Comparison of ENCODE assay signal across 9 cellular contexts in genomic region chr1:155064109-155064812, GRCh38. TPM values are rescaled to one million over a fixed set of nuclear protein-coding genes. Genes with fewer than 3 reads are reported as not detected.
DNase-seq lines count a peak whose midpoint lies in the region; ATAC-seq and TF ChIP-seq lines count a peak whose summit lies in the region.
"Had no signal": no experiment of that assay in that cellular context is flagged by ENCODE, and none has a peak within 500 bp of the region (broad histone marks: within the 10 kb centered on the region; RNA-seq: fewer than 3 reads in every experiment).

No MANE protein-coding gene starts in this region.

- H3K27me3 Mint-ChIP-seq in T-cell = no peaks in the 10 kb centered on the region

- H3K4me3 Mint-ChIP-seq in T-cell = peak overlapping the region; percentile 83 to 86 (median 84)

- peak overlapping the region; percentile 36 to 54 for H3K27ac Mint-ChIP-seq in T-cell

- TF ChIP-seq CTCF in fibroblast of pulmonary artery (IDR thresholded peaks at IDR 0.05; ENCODE audit: low read length, missing control alignments) (no peak), omental fat pad (IDR thresholded peaks at IDR 0.05) (no peak)

- peak overlapping the region; percentile 89 for H3K4me3 ChIP-seq in fibroblast of pulmonary artery (replicated peaks; ENCODE audit: low read depth, low read length)

- POLR2A ChIA-PET in T-cell (lab: Charles Lee) = interaction anchor here in 1 of 2 donors (0.6 kb wide), 1 partner anchor 505 kb away, joined by 4 read pairs; no protein-coding TSS in a partner anchor

- peak; percentile 8 for ATAC-seq in HG03432 (IDR thresholded peaks at IDR 0.05; ENCODE audit: unreplicated experiment)
- peak in 3 of 4 experiments; percentile 2 to 15 (median 3) for ATAC-seq in T-cell (replicated peaks in 1 of 4)
- ATAC-seq in omental fat pad (ENCODE audit: low FRiP score) = peak; percentile 22

- no peaks in the 10 kb centered on the region for H3K9me3 Mint-ChIP-seq in T-cell

- H3K4me1 Mint-ChIP-seq in T-cell = peaks cover 26 to 43% (median 41%) of the 10 kb centered on the region in 3 donors

- H3K36me3 Mint-ChIP-seq in T-cell = peaks cover 11% of the 10 kb centered on the region

- CTCF ChIA-PET in T-cell (lab: Charles Lee) = interaction anchor here in 1 of 2 donors (0.6 to 9.5 kb wide), 2 partner anchors 14 to 21 kb away, joined by 3 to 57 read pairs; no protein-coding TSS in a partner anchor

- DNase-seq in EL = peak; percentile 27
- peak in 3 of 34 experiments; percentile 22 to 27 (median 27) for DNase-seq in T-cell
- DNase-seq in fibroblast of pulmonary artery (ENCODE audit: low read depth) = no peak
- DNase-seq in omental fat pad (ENCODE audit: low spot score) = no peak
- DNase-seq in HCEC 1CT = no peak
- DNase-seq in HPDE6-E6E7 (ENCODE audit: extremely low spot score) = no peak
- DNase-seq in germinal center (ENCODE audit: low spot score) = no peak

RNA-seq across cellular contexts. Expression of gene EFNA4, which starts 0.7 kb away (rescaled TPM):
- total RNA-seq in T-cell = 1 to 10 TPM; 3.1 to 7.8 (median 6.6) TPM
- total RNA-seq in omental fat pad = 1 to 10 TPM; 1.7 to 5.0 (median 4.4) TPM

RNA-seq across cellular contexts. Expression of gene ADAM15, which starts 13.1 kb away (rescaled TPM):
- 10 to 100 TPM; 17.3 to 53.0 (median 37.2) TPM for total RNA-seq in T-cell
- 100 to 1,000 TPM; 116 to 262 (median 157) TPM for total RNA-seq in omental fat pad

RNA-seq across cellular contexts. Expression of gene EFNA3, which starts 14.4 kb away (rescaled TPM):
- total RNA-seq in T-cell (1 to 10 TPM in 3 of 5 donors, under 1 TPM in 1, not detected in 1; 0.68 to 2.6 (median 2.3) TPM), omental fat pad (1 to 10 TPM in 2 of 4 donors, under 1 TPM in 1, not detected in 1; 0.84 to 1.8 (median 1.6) TPM)

RNA-seq across cellular contexts. Expression of gene DCST1, which starts 30.6 kb away (rescaled TPM):
- total RNA-seq in T-cell (under 1 TPM in 3 of 5 donors, not detected in 2; 0.30 to 0.58 (median 0.54) TPM), omental fat pad (not detected)
- total RNA-seq: subcutaneous adipose tissue had no signal

RNA-seq across cellular contexts. Expression of gene DCST2, which starts 30.7 kb away (rescaled TPM):
- total RNA-seq in T-cell (1 to 10 TPM; 1.1 to 2.6 (median 1.6) TPM), omental fat pad (under 1 TPM in 3 of 4 donors, not detected in 1; 0.36 to 0.79 (median 0.38) TPM)
